In the genomic region with DNA sequence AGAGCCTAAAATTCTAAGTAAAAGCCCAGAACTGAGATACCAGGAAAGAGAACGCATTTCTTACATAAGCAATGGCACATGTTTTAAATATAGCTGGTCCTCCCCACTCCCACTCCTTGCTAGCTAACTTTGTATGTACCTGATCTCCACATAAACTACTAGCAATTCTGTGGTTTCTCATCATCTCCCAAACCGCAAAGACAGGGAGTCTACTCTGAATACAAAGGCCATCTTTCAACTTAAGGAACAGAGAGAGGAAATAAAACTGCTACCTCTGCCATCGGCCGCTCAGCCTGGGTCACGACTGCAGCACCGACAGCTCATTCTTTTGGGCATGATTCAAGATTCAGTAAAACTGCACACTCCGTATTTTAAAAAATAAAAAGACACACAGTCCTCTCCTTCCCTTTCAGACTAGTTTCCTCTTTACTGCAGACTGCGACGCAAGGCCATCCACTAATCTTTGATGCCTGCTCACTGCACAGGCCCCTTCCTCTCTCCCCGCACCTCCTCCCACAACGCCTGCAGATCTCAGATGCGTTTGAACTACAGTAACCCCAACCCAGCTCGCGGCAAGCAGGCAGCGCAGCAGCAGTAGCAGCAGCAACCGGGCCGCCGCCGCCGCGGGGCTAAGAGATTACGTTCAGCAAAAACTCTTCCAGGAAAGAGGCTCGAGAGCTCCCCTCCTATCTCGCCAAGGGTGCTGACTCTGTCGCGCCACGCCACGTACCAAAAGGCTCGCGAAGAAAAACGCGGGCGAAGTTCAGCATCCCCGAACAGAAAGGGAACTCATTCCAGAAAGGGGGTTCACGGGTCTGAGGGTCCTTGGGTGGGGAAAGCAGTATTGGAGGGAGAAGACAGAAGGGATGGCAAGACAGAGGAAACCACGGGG, we compare ENCODE assay signal across 8 cellular contexts. TPM values are rescaled to one million over a fixed set of nuclear protein-coding genes. Genes with fewer than 3 reads are reported as not detected.
DNase-seq lines count a peak whose midpoint lies in the region; ATAC-seq and TF ChIP-seq lines count a peak whose summit lies in the region.

No MANE protein-coding gene starts in this region.

- peaks cover 19 to 51% of the 10 kb centered on the region in 2 experiments; a peak in 3 of 4 replicates for H3K4me1 ChIP-seq in SK-N-SH (ENCODE audit: control insufficient read depth in 1 of 2, insufficient read depth in 2 of 2, low read depth in 1 of 2, low read length in 1 of 2)
- peaks cover 38 to 52% of the 10 kb centered on the region in 2 donors for H3K4me1 ChIP-seq in thoracic aorta (ENCODE audit: control insufficient read depth in 1 of 2, low read depth in 2 of 2)

- H3K27me3 ChIP-seq in SK-N-SH (ENCODE audit: insufficient read depth) (no peaks in the 10 kb centered on the region), thoracic aorta (replicated peaks; ENCODE audit: insufficient read depth) (no peaks in the 10 kb centered on the region)

- H3K27ac ChIP-seq in SK-N-SH (ENCODE audit: low read depth in 2 of 2, low read length in 1 of 2) (peak overlapping the region; percentile 90 to 98), thoracic aorta (peak overlapping the region; percentile 84 to 85)

- peak overlapping the region; percentile 98 to 99 for H3K27ac Mint-ChIP-seq in activated naive CD4-positive, alpha-beta T cell treated with anti-CD3 and anti-CD28 coated beads, Interleukin-2, amount 50 U/mL, for 72 hours
- H3K27ac Mint-ChIP-seq in glutamatergic neuron (ENCODE audit: unreplicated experiment) (peak overlapping the region; percentile 95), osteocyte (ENCODE audit: unreplicated experiment) (peak overlapping the region; percentile 97)

- H3K27me3 Mint-ChIP-seq in glutamatergic neuron (ENCODE audit: unreplicated experiment) (peaks cover 13% of the 10 kb centered on the region), osteocyte (ENCODE audit: unreplicated experiment) (no peaks in the 10 kb centered on the region)

- H3K9me2 ChIP-seq in SK-N-SH = no peaks in the 10 kb centered on the region

- H3K4me2 ChIP-seq in SK-N-SH = peak overlapping the region; percentile 94

- H3K4me3 Mint-ChIP-seq in glutamatergic neuron (ENCODE audit: unreplicated experiment) (peak overlapping the region; percentile 94), osteocyte (ENCODE audit: unreplicated experiment) (peak overlapping the region; percentile 95)

- TF ChIP-seq RAD21 in SK-N-SH (IDR thresholded peaks at IDR 0.05; ENCODE audit: low read length) = no peak; the same call in 1 of the 2 replicates

- H3K79me2 ChIP-seq in SK-N-SH (ENCODE audit: insufficient read depth) = peaks cover 62% of the 10 kb centered on the region

- ATAC-seq in activated naive CD4-positive, alpha-beta T cell treated with anti-CD3 and anti-CD28 coated beads, Interleukin-2, amount 50 U/mL, for 72 hours = peak; percentile 60 to 66
- peak; percentile 6 for ATAC-seq in thoracic aorta (ENCODE audit: insufficient number of reproducible peaks, low FRiP score, low read depth)

- CTCF ChIA-PET in SK-N-SH (lab: Yijun Ruan, JAX) = interaction anchor here (1.1 to 2.0 kb wide), 6 partner anchors 14 to 109 kb away, joined by 3 to 8 read pairs (median 5); no protein-coding TSS in a partner anchor

- H3K9ac ChIP-seq in SK-N-SH = peak overlapping the region; percentile 93

- H3K36me3 ChIP-seq in SK-N-SH (replicated peaks in 1 of 2; ENCODE audit: control insufficient read depth in 1 of 2, insufficient read depth in 2 of 2, low read length in 1 of 2) (peaks cover 4 to 5% of the 10 kb centered on the region in 2 experiments), thoracic aorta (no peaks in the 10 kb centered on the region)

- TF ChIP-seq EP300 in SK-N-SH (IDR thresholded peaks at IDR 0.05; ENCODE audit: borderline replicate concordance in 1 of 2, low read depth in 1 of 2, low read length in 1 of 2) = 0 out of 4 replicates have a peak, but pooled peaks of 1 of the 2 experiments have one; percentile 62

- H3K4me3 ChIP-seq in SK-N-SH (ENCODE audit: low read depth in 2 of 2, low read length in 1 of 2) (peak overlapping the region; percentile 78 to 88), thoracic aorta (peak overlapping the region; percentile 96)

- H3K9me3 ChIP-seq in SK-N-SH = no peaks in the 10 kb centered on the region
- H3K9me3 ChIP-seq in thoracic aorta = no peaks in the 10 kb centered on the region

- WGBS in SK-N-SH (ENCODE audit: low lambda C conversion rate) = under 1% methylated on average over 32 of the region's 36 CpGs

- POLR2A ChIA-PET in SK-N-SH (lab: Yijun Ruan, JAX) = interaction anchor here (0.8 to 1.6 kb wide), 4 partner anchors 9 to 66 kb away, joined by 3 to 10 read pairs (median 3); partner anchors contain the start of gene UBLCP1

- peaks cover 26% of the 10 kb centered on the region; the same call in 1 of the 2 replicates for H4K20me1 ChIP-seq in SK-N-SH (ENCODE audit: insufficient read depth)

- H3K4me1 Mint-ChIP-seq in glutamatergic neuron (ENCODE audit: low read depth, unreplicated experiment) (peaks cover 28% of the 10 kb centered on the region), osteocyte (ENCODE audit: unreplicated experiment) (peaks cover 48% of the 10 kb centered on the region)

- no peak overlapping the region for H2AFZ ChIP-seq in SK-N-SH (ENCODE audit: low read depth)

- peaks cover 22% of the 10 kb centered on the region for H3F3A ChIP-seq in SK-N-SH (replicated peaks; ENCODE audit: insufficient read depth)

- peaks cover 31 to 46% of the 10 kb centered on the region in 2 donors for H3K36me3 Mint-ChIP-seq in activated naive CD4-positive, alpha-beta T cell treated with anti-CD3 and anti-CD28 coated beads, Interleukin-2, amount 50 U/mL, for 72 hours
- H3K36me3 Mint-ChIP-seq in glutamatergic neuron (ENCODE audit: unreplicated experiment) (no peaks in the 10 kb centered on the region), osteocyte (ENCODE audit: unreplicated experiment) (peaks cover 2% of the 10 kb centered on the region)

- peak; percentile 88 for DNase-seq in G401 (ENCODE audit: low spot score)
- peak; percentile 89 for DNase-seq in H4 (ENCODE audit: low spot score)
- peak; percentile 71 for DNase-seq in LoVo (ENCODE audit: low spot score)
- peak; percentile 84 for DNase-seq in SK-N-SH
- DNase-seq in activated naive CD4-positive, alpha-beta T cell treated with anti-CD3 and anti-CD28 coated beads, Interleukin-2, amount 50 U/mL, for 72 hours (ENCODE audit: low spot score in 2 of 2) = peak; percentile 64 to 75
- DNase-seq in glutamatergic neuron = peak; percentile 84
- DNase-seq in osteocyte (ENCODE audit: extremely low spot score, unreplicated experiment) = peak; percentile 88
- peak; percentile 19 for DNase-seq in thoracic aorta (ENCODE audit: low spot score)

- TF ChIP-seq CTCF in SK-N-SH (IDR thresholded peaks at IDR 0.05) (no peak), glutamatergic neuron (IDR thresholded peaks at IDR 0.05; ENCODE audit: partially characterized antibody, unreplicated experiment) (no peak), osteocyte (IDR thresholded peaks at IDR 0.05) (peak; percentile 13), thoracic aorta (IDR thresholded peaks at IDR 0.05) (no peak)

- no peaks in the 10 kb centered on the region for H3K9me3 Mint-ChIP-seq in activated naive CD4-positive, alpha-beta T cell treated with anti-CD3 and anti-CD28 coated beads, Interleukin-2, amount 50 U/mL, for 72 hours
- peaks cover 13% of the 10 kb centered on the region for H3K9me3 Mint-ChIP-seq in glutamatergic neuron (ENCODE audit: unreplicated experiment)
- H3K9me3 Mint-ChIP-seq in osteocyte (ENCODE audit: unreplicated experiment) = no peaks in the 10 kb centered on the region

- in situ Hi-C loops in G401 (cut with HindIII; ENCODE audit: low sequenced_read_pairs) = no loop called here

TF ChIP-seq in SK-N-SH, 30 proteins besides CTCF, POLR2A, EP300 and RAD21 (continues in another document):
- no peak for TF ChIP-seq RCOR1 (IDR thresholded peaks at IDR 0.05; ENCODE audit: low read length)
- TF ChIP-seq POLR2AphosphoS5 (IDR thresholded peaks at IDR 0.05; ENCODE audit: low read depth, low read length) = peak; percentile 32

RNA-seq across cellular contexts. Expression of gene RNF145, which starts 1.5 kb away (rescaled TPM):
- total RNA-seq in G401 (2014; rRNA removed; shearing (Covaris generic)) = 68.6 and 69.0 TPM in 2 replicates
- 18.3 and 37.2 TPM in 2 replicates for total RNA-seq in H4 (2014; rRNA removed; shearing (Covaris generic))
- 34.3 and 36.1 TPM in 2 replicates for polyA plus RNA-seq in SK-N-SH (2012; rRNA removed)
- polyA plus RNA-seq in SK-N-SH (2012; cell fraction: cytosol; rRNA removed) = 57.7 and 60.2 TPM in 2 replicates
- polyA plus RNA-seq in SK-N-SH (2012; cell fraction: nucleus; rRNA removed) = 22.1 and 35.2 TPM in 2 replicates
- 10 to 100 TPM; 56.2 to 73.0 TPM for total RNA-seq in activated naive CD4-positive, alpha-beta T cell treated with anti-CD3 and anti-CD28 coated beads, Interleukin-2, amount 50 U/mL, for 72 hours
- total RNA-seq in glutamatergic neuron (ENCODE audit: unreplicated experiment) (71.0 TPM), osteocyte (93.4 and 99.8 TPM in 2 replicates), thoracic aorta (10 to 100 TPM; 38.3 to 46.1 TPM)

RNA-seq across cellular contexts. Expression of gene UBLCP1, which starts 55.2 kb away (rescaled TPM):
- 40.7 and 69.8 TPM in 2 replicates for total RNA-seq in G401 (2014; rRNA removed; shearing (Covaris generic))
- total RNA-seq in H4 (2014; rRNA removed; shearing (Covaris generic)) = 38.6 and 44.4 TPM in 2 replicates
- 13.8 and 19.5 TPM in 2 replicates for polyA plus RNA-seq in SK-N-SH (2012; rRNA removed)
- 28.2 and 46.1 TPM in 2 replicates for polyA plus RNA-seq in SK-N-SH (2012; cell fraction: cytosol; rRNA removed)
- 5.6 and 10.3 TPM in 2 replicates for polyA plus RNA-seq in SK-N-SH (2012; cell fraction: nucleus; rRNA removed)
- 10 to 100 TPM; 22.7 to 24.0 TPM for total RNA-seq in activated naive CD4-positive, alpha-beta T cell treated with anti-CD3 and anti-CD28 coated beads, Interleukin-2, amount 50 U/mL, for 72 hours
- 24.3 TPM for total RNA-seq in glutamatergic neuron (ENCODE audit: unreplicated experiment)
- 33.8 and 35.7 TPM in 2 replicates for total RNA-seq in osteocyte
- total RNA-seq in thoracic aorta = 10 to 100 TPM; 15.6 to 18.8 TPM

Comparison
In these comparisons a context has a peak if more than half of its experiments do, and no peak if none do; other contexts are left out.
1. Peak in every context shown above with its lines: DNase-seq, ATAC-seq, H3K4me3 ChIP-seq and H3K27ac ChIP-seq.
2. DNase-seq: peak in every context shown above with its lines; median percentile 89 in H4; 88 in G401; 88 in osteocyte; 84 in SK-N-SH; 84 in glutamatergic neuron; 71 in LoVo; 70 in activated naive CD4-positive, alpha-beta T cell treated with anti-CD3 and anti-CD28 coated beads, Interleukin-2, amount 50 U/mL, for 72 hours; 19 in thoracic aorta.